9 cellular contexts compared by ENCODE assay signal in genomic region chr18:24878289-24878688, GRCh38.
DNase-seq lines count a peak whose midpoint lies in the region; ATAC-seq, FAIRE-seq and TF ChIP-seq lines count a peak whose summit lies in the region.
"Had no signal": no experiment of that assay in that cellular context is flagged by ENCODE, and none has a peak within 500 bp of the region (broad histone marks: within the 10 kb centered on the region; RNA-seq: fewer than 3 reads in every experiment).

No MANE protein-coding gene starts in this region.

- H4K20me1 ChIP-seq in hepatocyte (ENCODE audit: insufficient read depth, poor library complexity, severe bottlenecking), result no peaks in the 10 kb centered on the region

- H3K27ac ChIP-seq in C4-2B (no peak overlapping the region), hepatocyte (no peak overlapping the region), transverse colon (no peak overlapping the region)

- in situ Hi-C loops in transverse colon (cut with MboI; ENCODE audit: low pct_ligation_motif_present in 1 of 4, low pct_unique_long_range_greater_than_20kb in 1 of 4, low sequenced_read_pairs in 3 of 4), result loop anchor here in 1 of 4 donors (10.0 kb wide), 1 partner anchor 957 kb away; no protein-coding TSS in a partner anchor

- TF ChIP-seq EP300 in transverse colon (IDR thresholded peaks at IDR 0.05; ENCODE audit: low read depth), result no peak

- WGBS in hepatocyte (ENCODE audit: low lambda C conversion rate, missing lambda C conversion rate), result 25% methylated on average over 4 of the region's 4 CpGs
- 18 to 23% methylated on average over 4 of the region's 4 CpGs for WGBS in transverse colon (ENCODE audit: low coverage in 1 of 2), 2 donors

- H3K36me3 ChIP-seq in hepatocyte (replicated peaks; ENCODE audit: insufficient read depth, low read depth) (no peaks in the 10 kb centered on the region), transverse colon (no peaks in the 10 kb centered on the region)
- H3K36me3 ChIP-seq: HAP-1 had no signal

- H3K4me2 ChIP-seq in hepatocyte, result no peak overlapping the region

- intact Hi-C loops in transverse colon (cut with DNase I; ENCODE audit: low total_unique reads), result no loop called here

- FAIRE-seq in GM19239 (lab: Jason Lieb, UNC), result no peak

- TF ChIP-seq CTCF in C4-2B (conservative IDR thresholded peaks at IDR 0.05) (peak; percentile 73), LNCAP (IDR thresholded peaks at IDR 0.05) (peak; percentile 74), WI38 (IDR thresholded peaks at IDR 0.05; ENCODE audit: low read depth, low read length) (peak; percentile 24; the same call in 1 of the 2 replicates), hepatocyte (IDR thresholded peaks at IDR 0.05; ENCODE audit: poor library complexity) (peak; percentile 70), transverse colon (IDR thresholded peaks at IDR 0.05) (peak; percentile 36 to 55 (median 51))

- H3K4me1 ChIP-seq in hepatocyte (ENCODE audit: insufficient read depth), result no peaks in the 10 kb centered on the region
- H3K4me1 ChIP-seq in transverse colon, result no peaks in the 10 kb centered on the region
- H3K4me1 ChIP-seq: HAP-1 had no signal

- H3K9me3 ChIP-seq in hepatocyte (ENCODE audit: low read depth), result no peaks in the 10 kb centered on the region
- H3K9me3 ChIP-seq in transverse colon, result no peaks in the 10 kb centered on the region
- H3K9me3 ChIP-seq: HAP-1 had no signal

- DNase-seq in hepatocyte (ENCODE audit: low spot score) (peak; percentile 60), transverse colon (no peak), GM19239 (ENCODE audit: insufficient read length, low spot score) (no peak)

- TF ChIP-seq POLR2A in transverse colon (IDR thresholded peaks at IDR 0.05), result no peak

- H3K4me3 ChIP-seq in WI38 (ENCODE audit: low read depth, low read length) (no peak overlapping the region), hepatocyte (no peak overlapping the region), transverse colon (no peak overlapping the region)
- H3K4me3 ChIP-seq: HAP-1 had no signal

- H3K79me2 ChIP-seq in hepatocyte, result no peaks in the 10 kb centered on the region

- H2AFZ ChIP-seq in hepatocyte, result no peak overlapping the region

- peaks cover 7% of the 10 kb centered on the region for H3K27me3 ChIP-seq in hepatocyte
- no peaks in the 10 kb centered on the region for H3K27me3 ChIP-seq in transverse colon

- H3K9me2 ChIP-seq in hepatocyte (replicated peaks; ENCODE audit: insufficient read depth), result no peaks in the 10 kb centered on the region

- ATAC-seq in HG02852 (IDR thresholded peaks at IDR 0.05; ENCODE audit: unreplicated experiment), result no peak
- no peak for ATAC-seq in HG02623 (IDR thresholded peaks at IDR 0.05; ENCODE audit: unreplicated experiment)

Comparison
In these comparisons a context has a peak if more than half of its experiments do, and no peak if none do; other contexts are left out.
1. CTCF ChIP-seq: peak in every context shown above with its lines; median percentile 74 in LNCAP; 73 in C4-2B; 70 in hepatocyte; 51 in transverse colon; 24 in WI38.